ENCODE assay signal across 24 cellular contexts in the genomic region with DNA sequence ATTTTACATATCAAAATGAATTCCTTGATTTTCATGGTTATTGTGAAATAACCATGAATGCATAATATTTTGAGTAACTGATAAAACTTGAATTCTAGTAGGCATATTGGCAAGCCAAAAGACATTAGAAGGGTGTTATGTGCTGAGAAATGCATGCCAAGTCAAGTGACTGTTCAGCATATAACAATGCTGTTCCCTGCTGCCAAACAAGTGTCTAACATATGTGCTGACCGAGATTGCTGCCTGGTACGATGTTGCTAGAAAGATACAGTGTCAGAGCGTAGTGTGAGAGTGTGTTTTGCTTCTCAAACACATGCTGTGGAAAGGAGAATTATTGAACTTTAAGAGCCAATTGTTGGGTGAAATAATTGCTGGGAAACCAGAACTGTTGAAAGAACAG.
"Had no signal": no experiment of that assay in that cellular context is flagged by ENCODE, and none has a peak within 500 bp of the region (broad histone marks: within the 10 kb centered on the region; RNA-seq: fewer than 3 reads in every experiment).

No MANE protein-coding gene starts in this region.

- H3K4me3 Mint-ChIP-seq: effector memory CD8-positive, alpha-beta T cell; naive B cell; natural killer cell treated with Interleukin-12 subunit alpha and Interleukin-12 subunit beta and Interleukin-15 and Interleukin-18, amount 100 ng/mL, for 72 hours; neural crest cell; stimulated activated naive CD8-positive, alpha-beta T cell treated with anti-CD3 and anti-CD28 coated beads, Interleukin-15, amount 100 ng/mL, for 72 hours had no signal

- H3K9ac ChIP-seq: parathyroid adenoma had no signal

- H3K36me3 Mint-ChIP-seq: naive B cell; natural killer cell treated with Interleukin-12 subunit alpha and Interleukin-12 subunit beta and Interleukin-15 and Interleukin-18, amount 100 ng/mL, for 72 hours had no signal

- H3K9me3 ChIP-seq: gastrocnemius medialis, lower lobe of right lung, right lobe of liver, suprapubic skin, transverse colon, upper lobe of right lung, uterus had no signal

- H3K4me3 ChIP-seq: coronary artery, gastrocnemius medialis, lower lobe of right lung, right lobe of liver, smooth muscle cell, suprapubic skin, transverse colon, upper lobe of right lung, uterus had no signal

- H3K79me2 ChIP-seq: parathyroid adenoma had no signal

- H3K27me3 Mint-ChIP-seq: effector memory CD8-positive, alpha-beta T cell; naive B cell; natural killer cell treated with Interleukin-12 subunit alpha and Interleukin-12 subunit beta and Interleukin-15 and Interleukin-18, amount 100 ng/mL, for 72 hours; progenitor cell of endocrine pancreas; stimulated activated naive CD8-positive, alpha-beta T cell treated with anti-CD3 and anti-CD28 coated beads, Interleukin-15, amount 100 ng/mL, for 72 hours had no signal

- H3K9me3 Mint-ChIP-seq: effector memory CD8-positive, alpha-beta T cell; neural crest cell; stimulated activated naive CD8-positive, alpha-beta T cell treated with anti-CD3 and anti-CD28 coated beads, Interleukin-15, amount 100 ng/mL, for 72 hours had no signal

- H3K4me1 Mint-ChIP-seq: naive B cell; neural crest cell; stimulated activated naive CD8-positive, alpha-beta T cell treated with anti-CD3 and anti-CD28 coated beads, Interleukin-15, amount 100 ng/mL, for 72 hours had no signal

- DNase-seq: dermis blood vessel endothelial cell; effector memory CD8-positive, alpha-beta T cell; gastrocnemius medialis; head of caudate nucleus; left ventricle myocardium superior; lower lobe of right lung; naive B cell; right lobe of liver; stimulated activated CD4-positive, alpha-beta T cell treated with anti-CD3 and anti-CD28 coated beads, Interleukin-12 subunit alpha, Interleukin-12 subunit beta, amount 100 ng/mL, for 4 hours; stimulated activated CD4-positive, alpha-beta T cell treated with anti-CD3 and anti-CD28 coated beads, Interleukin-1b, Interleukin-23, amount 100 ng/mL, for 48 hours; stimulated activated CD4-positive, alpha-beta T cell treated with anti-CD3 and anti-CD28 coated beads, Interleukin-4, amount 100 ng/mL, for 1 hour; stimulated activated CD8-positive, alpha-beta memory T cell treated with anti-CD3 and anti-CD28 coated beads, Interleukin-4, amount 100 ng/mL, for 48 hours; stimulated activated naive CD4-positive, alpha-beta T cell; stimulated activated naive CD8-positive, alpha-beta T cell treated with anti-CD3 and anti-CD28 coated beads, Interleukin-15, amount 100 ng/mL, for 72 hours; transverse colon; upper lobe of right lung; uterus had no signal

- H3K27me3 ChIP-seq: gastrocnemius medialis, right lobe of liver, suprapubic skin, transverse colon, upper lobe of right lung, uterus had no signal

- H3K27ac ChIP-seq: coronary artery, gastrocnemius medialis, lower lobe of right lung, parathyroid adenoma, right lobe of liver, suprapubic skin, transverse colon, upper lobe of right lung, uterus had no signal

- H2AFZ ChIP-seq: parathyroid adenoma had no signal

- H3K36me3 ChIP-seq: gastrocnemius medialis, lower lobe of right lung, right lobe of liver, suprapubic skin, transverse colon, upper lobe of right lung, uterus had no signal

- H3K4me2 ChIP-seq: smooth muscle cell had no signal

- H3K27ac Mint-ChIP-seq: effector memory CD8-positive, alpha-beta T cell; naive B cell; natural killer cell treated with Interleukin-12 subunit alpha and Interleukin-12 subunit beta and Interleukin-15 and Interleukin-18, amount 100 ng/mL, for 72 hours; progenitor cell of endocrine pancreas; stimulated activated naive CD8-positive, alpha-beta T cell treated with anti-CD3 and anti-CD28 coated beads, Interleukin-15, amount 100 ng/mL, for 72 hours had no signal

- H3K4me1 ChIP-seq: gastrocnemius medialis, lower lobe of right lung, parathyroid adenoma, right lobe of liver, suprapubic skin, transverse colon, upper lobe of right lung, uterus had no signal
